ENCODE assay signal across 17 cellular contexts in the genomic region with DNA sequence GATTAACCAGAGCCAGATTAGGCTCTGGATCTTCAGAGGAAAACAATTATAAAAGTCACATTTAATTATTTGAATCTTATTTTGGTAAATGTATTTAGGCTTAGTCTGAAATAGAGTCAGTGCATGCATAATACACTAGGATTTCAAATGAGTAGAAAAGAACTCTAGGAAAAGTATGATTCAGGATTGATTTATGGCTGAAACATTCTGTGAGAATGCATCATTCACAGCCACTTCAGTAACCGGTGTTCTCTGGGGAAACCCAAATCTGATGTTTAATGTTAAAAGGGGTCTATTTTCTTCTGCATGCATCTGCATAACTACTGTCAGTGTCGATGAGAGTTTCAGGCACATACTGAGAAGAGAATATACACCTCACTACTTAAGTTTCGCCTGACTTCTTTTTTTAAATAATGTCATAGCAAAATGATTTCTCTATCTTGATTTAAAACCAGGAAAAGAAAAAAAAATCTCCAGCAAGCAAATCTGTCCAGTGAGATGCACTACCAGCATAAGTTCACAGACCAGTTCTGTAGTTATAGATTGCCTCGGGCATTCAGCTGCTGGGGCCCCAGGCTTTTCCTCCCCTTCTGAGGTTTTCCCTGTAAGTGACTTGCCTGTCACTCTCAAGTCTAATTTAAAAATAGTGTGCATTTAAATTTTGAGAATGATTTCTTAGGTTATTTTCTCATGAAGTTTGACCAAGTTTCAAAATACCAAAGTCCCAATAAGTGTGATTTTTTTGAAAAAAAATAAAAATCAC.
DNase-seq lines count a peak whose midpoint lies in the region; ATAC-seq and TF ChIP-seq lines count a peak whose summit lies in the region.
"Had no signal": no experiment of that assay in that cellular context is flagged by ENCODE, and none has a peak within 500 bp of the region (broad histone marks: within the 10 kb centered on the region; RNA-seq: fewer than 3 reads in every experiment).

No MANE protein-coding gene starts in this region.

- H3K9me3 Mint-ChIP-seq in MCF 10A (ENCODE audit: unreplicated experiment) = no peaks in the 10 kb centered on the region
- H3K9me3 Mint-ChIP-seq: T-cell had no signal

- H3K4me3 ChIP-seq in mammary epithelial cell (replicated peaks in 1 of 3; ENCODE audit: insufficient read depth in 1 of 3, low read depth in 2 of 3, low read length in 3 of 3) (no peak overlapping the region), left lung (no peak overlapping the region)
- H3K4me3 ChIP-seq: MG63 had no signal

- dilution Hi-C loops in mammary epithelial cell (cut with HindIII; ENCODE audit: low sequenced_read_pairs) = no loop called here

- H3K27ac ChIP-seq in mammary epithelial cell (ENCODE audit: insufficient read depth, low read depth, low read length) = no peak overlapping the region
- no peak overlapping the region for H3K27ac ChIP-seq in left lung

- DNase-seq in mammary epithelial cell (peak; percentile 5), MCF 10A (ENCODE audit: unreplicated experiment) (no peak), RKO (ENCODE audit: low spot score) (peak; percentile 37), fibroblast of peridontal ligament (ENCODE audit: extremely low read depth) (peak; percentile 16), left lung (no peak)
- DNase-seq in activated CD4-positive, alpha-beta T cell treated with anti-CD3 and anti-CD28 coated beads, Interleukin-2, amount 50 U/mL, for 48 hours = no peak
- DNase-seq in central memory CD4-positive, alpha-beta T cell = no peak
- DNase-seq: Caco-2, DMS53, HFFc6, MG63, NCI-H1092 treated with DMSO at 0.1 percent for 48 hours, NCI-H526 treated with DMSO at 0.1 percent for 48 hours, SK-N-SH, T-cell had no signal

- H3K9me3 ChIP-seq in mammary epithelial cell (replicated peaks; ENCODE audit: insufficient read depth, low read length) (no peaks in the 10 kb centered on the region), left lung (no peaks in the 10 kb centered on the region)
- H3K9me3 ChIP-seq: Caco-2, MG63, SK-N-SH had no signal

- H3K79me2 ChIP-seq in mammary epithelial cell (ENCODE audit: insufficient read depth, low read length) = no peaks in the 10 kb centered on the region

- peaks cover 5% of the 10 kb centered on the region for H3K27me3 ChIP-seq in mammary epithelial cell (ENCODE audit: insufficient read depth, low read length)
- no peaks in the 10 kb centered on the region for H3K27me3 ChIP-seq in left lung
- H3K27me3 ChIP-seq: MG63 had no signal

- POLR2A ChIA-PET in MCF 10A (lab: Yijun Ruan, JAX) = no interaction called here

- no peaks in the 10 kb centered on the region for H3K27me3 Mint-ChIP-seq in MCF 10A (ENCODE audit: insufficient read depth, unreplicated experiment)
- H3K27me3 Mint-ChIP-seq: T-cell had no signal

- H3K9ac ChIP-seq in mammary epithelial cell (ENCODE audit: insufficient read depth, low read length) = no peak overlapping the region
- H3K9ac ChIP-seq: SK-N-SH had no signal

- H3K36me3 Mint-ChIP-seq in MCF 10A (ENCODE audit: insufficient read depth, unreplicated experiment) = no peaks in the 10 kb centered on the region
- H3K36me3 Mint-ChIP-seq: T-cell had no signal

- H3K4me3 Mint-ChIP-seq in MCF 10A (ENCODE audit: unreplicated experiment) = no peak overlapping the region
- H3K4me3 Mint-ChIP-seq: HFFc6, T-cell had no signal

- H2AFZ ChIP-seq in mammary epithelial cell (ENCODE audit: low read depth, low read length) = no peak overlapping the region

- 47% methylated on average over 3 of the region's 4 CpGs for WGBS in mammary epithelial cell (ENCODE audit: low coverage, missing lambda C conversion rate)

- CTCF ChIA-PET in mammary epithelial cell (lab: Charles Lee; ENCODE audit: low non-redundant PET) (no interaction called here), MCF 10A (lab: Yijun Ruan, JAX) (interaction anchor here (0.7 kb wide), 1 partner anchor 403 kb away, joined by 3 read pairs; no protein-coding TSS in a partner anchor)

- intact Hi-C loops in mammary epithelial cell (cut with micrococcal nuclease) (no loop called here), MCF 10A (cut with micrococcal nuclease) (no loop called here), left lung (cut with DNase I) (no loop called here)

- H3K4me1 Mint-ChIP-seq in MCF 10A (ENCODE audit: insufficient read depth, unreplicated experiment) = no peaks in the 10 kb centered on the region
- H3K4me1 Mint-ChIP-seq: T-cell had no signal

- no peak overlapping the region for H3K4me2 ChIP-seq in mammary epithelial cell (ENCODE audit: insufficient read depth, low read depth, low read length)
- H3K4me2 ChIP-seq: SK-N-SH had no signal

- H4K20me1 ChIP-seq in mammary epithelial cell (ENCODE audit: insufficient read depth, low read length) = no peaks in the 10 kb centered on the region

- TF ChIP-seq CTCF in mammary epithelial cell (conservative IDR thresholded peaks at IDR 0.05 in 1 of 2, IDR thresholded peaks at IDR 0.05 in 1 of 2; ENCODE audit: extremely low read depth in 1 of 2, insufficient read depth in 1 of 2, low read depth in 1 of 2, low read length in 2 of 2) = no peak
- no peak for TF ChIP-seq CTCF in MCF 10A (IDR thresholded peaks at IDR 0.05; ENCODE audit: unreplicated experiment)
- TF ChIP-seq CTCF in left lung (IDR thresholded peaks at IDR 0.05) = no peak

- ATAC-seq in left lung = no peak
- ATAC-seq: Panc1, Right ventricle myocardium inferior, T-cell had no signal

- H3K4me1 ChIP-seq in mammary epithelial cell (ENCODE audit: insufficient read depth, low read length) (no peaks in the 10 kb centered on the region), left lung (no peaks in the 10 kb centered on the region)

- H3K36me3 ChIP-seq in mammary epithelial cell (ENCODE audit: insufficient read depth, low read length) = no peaks in the 10 kb centered on the region
- H3K36me3 ChIP-seq in left lung = no peaks in the 10 kb centered on the region
- H3K36me3 ChIP-seq: MG63 had no signal

- BruUV-seq in mammary epithelial cell (replicated peaks; lab: Mats Ljungman, UMichigan) (no TSS peak), MCF 10A (replicated peaks; lab: Mats Ljungman, UMichigan) (no TSS peak)

- H3K27ac Mint-ChIP-seq in MCF 10A (ENCODE audit: low read depth, unreplicated experiment) = no peak overlapping the region
- H3K27ac Mint-ChIP-seq: HFFc6, T-cell had no signal

- in situ Hi-C loops in mammary epithelial cell (cut with MboI; ENCODE audit: low sequenced_read_pairs in 2 of 2) = no loop called here

Comparison
In these comparisons a context has a peak if more than half of its experiments do, and no peak if none do; other contexts are left out.
1. DNase-seq: peak in mammary epithelial cell (single experiment), RKO (single experiment) and fibroblast of peridontal ligament (single experiment); none in MCF 10A (single experiment), activated CD4-positive, alpha-beta T cell treated with anti-CD3 and anti-CD28 coated beads, Interleukin-2, amount 50 U/mL, for 48 hours (0 of 2), central memory CD4-positive, alpha-beta T cell (single experiment) and left lung (0 of 2).